In genomic region chr1:153750026-153750995, GRCh38 we compare ENCODE assay signal across 10 cellular contexts. TPM values are rescaled to one million over a fixed set of nuclear protein-coding genes. Genes with fewer than 3 reads are reported as not detected.
DNase-seq lines count a peak whose midpoint lies in the region; ATAC-seq and TF ChIP-seq lines count a peak whose summit lies in the region.
"Had no signal": no experiment of that assay in that cellular context is flagged by ENCODE, and none has a peak within 500 bp of the region (broad histone marks: within the 10 kb centered on the region; RNA-seq: fewer than 3 reads in every experiment).

No MANE protein-coding gene starts in this region.

- no peak overlapping the region for H3K4me2 ChIP-seq in GM23248 (ENCODE audit: unreplicated experiment)

- peaks cover 27% of the 10 kb centered on the region for H3K36me3 Mint-ChIP-seq in natural killer cell treated with Interleukin-12 subunit alpha and Interleukin-12 subunit beta and Interleukin-15 and Interleukin-18, amount 100 ng/mL, for 72 hours

- H3K27me3 ChIP-seq in GM23248 (replicated peaks; ENCODE audit: insufficient read depth): no peaks in the 10 kb centered on the region
- H3K27me3 ChIP-seq in ascending aorta: no peaks in the 10 kb centered on the region
- H3K27me3 ChIP-seq in iPS-15b (ENCODE audit: control insufficient read depth, insufficient read depth, low read length): no peaks in the 10 kb centered on the region
- H3K27me3 ChIP-seq in skeletal muscle tissue (ENCODE audit: control insufficient read depth in 3 of 3, insufficient read depth in 3 of 3, low read length in 3 of 3): no peaks in the 10 kb centered on the region

- peak overlapping the region in 1 of 2 donors; percentile 31 for H3K27ac Mint-ChIP-seq in natural killer cell treated with Interleukin-12 subunit alpha and Interleukin-12 subunit beta and Interleukin-15 and Interleukin-18, amount 100 ng/mL, for 72 hours
- H3K27ac Mint-ChIP-seq: nephron progenitor cell had no signal

- peaks cover 40% of the 10 kb centered on the region for H3F3A ChIP-seq in GM23248 (ENCODE audit: insufficient read depth)

- in situ Hi-C loops in GM23248 (cut with MboI): no loop called here

- H3K9me3 ChIP-seq in GM23248 (ENCODE audit: low read depth): no peaks in the 10 kb centered on the region
- no peaks in the 10 kb centered on the region for H3K9me3 ChIP-seq in ascending aorta
- H3K9me3 ChIP-seq in iPS-15b (ENCODE audit: control insufficient read depth, insufficient read depth, low read length): no peaks in the 10 kb centered on the region
- H3K9me3 ChIP-seq in skeletal muscle tissue (ENCODE audit: control insufficient read depth in 3 of 3, low read length in 3 of 3): no peaks in the 10 kb centered on the region

- H3K4me3 ChIP-seq in GM23248 (no peak overlapping the region), ascending aorta (no peak overlapping the region), iPS-15b (ENCODE audit: low read depth, low read length) (no peak overlapping the region), skeletal muscle tissue (ENCODE audit: low read length in 3 of 3) (no peak overlapping the region)

- ATAC-seq in HG03039 (IDR thresholded peaks at IDR 0.05; ENCODE audit: unreplicated experiment) (no peak), GM19467 (IDR thresholded peaks at IDR 0.05; ENCODE audit: unreplicated experiment) (no peak)
- ATAC-seq in natural killer cell treated with Interleukin-12 subunit alpha and Interleukin-12 subunit beta and Interleukin-15 and Interleukin-18, amount 100 ng/mL, for 72 hours: no peak

- H4K20me1 ChIP-seq in GM23248 (ENCODE audit: insufficient read depth): no peaks in the 10 kb centered on the region

- H3K27me3 Mint-ChIP-seq in natural killer cell treated with Interleukin-12 subunit alpha and Interleukin-12 subunit beta and Interleukin-15 and Interleukin-18, amount 100 ng/mL, for 72 hours: no peaks in the 10 kb centered on the region
- H3K27me3 Mint-ChIP-seq: CD8-positive, alpha-beta memory T cell had no signal

- H3K9me2 ChIP-seq in GM23248 (ENCODE audit: insufficient read depth): no peaks in the 10 kb centered on the region

- H3K27ac ChIP-seq in GM23248 (peak overlapping the region; percentile 8; the same call in 1 of the 2 replicates), ascending aorta (peak overlapping the region; percentile 91 to 94), skeletal muscle tissue (ENCODE audit: low read depth, low read length) (peak overlapping the region; percentile 22)

- H3K4me1 ChIP-seq in GM23248 (ENCODE audit: insufficient read depth) (peaks cover 23% of the 10 kb centered on the region), ascending aorta (peaks cover 41 to 65% of the 10 kb centered on the region in 2 donors), iPS-15b (ENCODE audit: control insufficient read depth, insufficient read depth, low read length) (peaks cover 4% of the 10 kb centered on the region), skeletal muscle tissue (ENCODE audit: control insufficient read depth in 3 of 3, insufficient read depth in 3 of 3, low read length in 3 of 3) (peaks cover 26 to 40% (median 30%) of the 10 kb centered on the region in 3 donors)

- H3K36me3 ChIP-seq in GM23248 (ENCODE audit: low read depth): peaks cover 43% of the 10 kb centered on the region
- peaks cover 16 to 36% of the 10 kb centered on the region in 2 donors for H3K36me3 ChIP-seq in ascending aorta
- peaks cover 30% of the 10 kb centered on the region for H3K36me3 ChIP-seq in iPS-15b (ENCODE audit: control insufficient read depth, insufficient read depth, low read length)
- peaks cover 37 to 67% (median 56%) of the 10 kb centered on the region in 3 donors for H3K36me3 ChIP-seq in skeletal muscle tissue (ENCODE audit: control insufficient read depth in 3 of 3, insufficient read depth in 3 of 3, low read length in 3 of 3)

- no peak for TF ChIP-seq CTCF in ascending aorta (IDR thresholded peaks at IDR 0.05)

- no peak overlapping the region for H3K4me3 Mint-ChIP-seq in natural killer cell treated with Interleukin-12 subunit alpha and Interleukin-12 subunit beta and Interleukin-15 and Interleukin-18, amount 100 ng/mL, for 72 hours
- H3K4me3 Mint-ChIP-seq: CD8-positive, alpha-beta memory T cell; nephron progenitor cell had no signal

- no peaks in the 10 kb centered on the region for H3K9me3 Mint-ChIP-seq in natural killer cell treated with Interleukin-12 subunit alpha and Interleukin-12 subunit beta and Interleukin-15 and Interleukin-18, amount 100 ng/mL, for 72 hours
- H3K9me3 Mint-ChIP-seq: CD8-positive, alpha-beta memory T cell; nephron progenitor cell had no signal

- peaks cover 0 to 8% of the 10 kb centered on the region in 2 donors for H3K4me1 Mint-ChIP-seq in natural killer cell treated with Interleukin-12 subunit alpha and Interleukin-12 subunit beta and Interleukin-15 and Interleukin-18, amount 100 ng/mL, for 72 hours (ENCODE audit: low read depth in 2 of 2)

- H3K9ac ChIP-seq in GM23248: peak overlapping the region; percentile 7; the same call in 1 of the 2 replicates
- H3K9ac ChIP-seq in iPS-15b (ENCODE audit: low read depth, low read length): peak overlapping the region; percentile 30
- peak overlapping the region in 1 of 3 donors; percentile 10 for H3K9ac ChIP-seq in skeletal muscle tissue (ENCODE audit: low read depth in 1 of 3, low read length in 3 of 3)

- H3K79me2 ChIP-seq in GM23248 (ENCODE audit: insufficient read depth): no peaks in the 10 kb centered on the region

- 16 to 19% methylated on average over 6 of the region's 6 CpGs for WGBS in GM23248 (ENCODE audit: low coverage in 1 of 2, low lambda C conversion rate in 2 of 2, missing lambda C conversion rate in 2 of 2), 2 experiments

- intact Hi-C loops in ascending aorta (cut with DNase I): loop anchor here (1.0 to 2.0 kb wide), 2 partner anchors 24 to 52 kb away; partner anchors contain the start of gene SLC27A3

- DNase-seq in GM23248: peak; percentile 42
- DNase-seq in ascending aorta (ENCODE audit: low spot score in 2 of 2): peak in 1 of 2 donors; percentile 90
- no peak for DNase-seq in activated CD4-positive, alpha-beta T cell treated with anti-CD3 and anti-CD28 coated beads, Interleukin-2, amount 50 U/mL, for 4 hours
- no peak for DNase-seq in natural killer cell treated with Interleukin-12 subunit alpha and Interleukin-12 subunit beta and Interleukin-15 and Interleukin-18, amount 100 ng/mL, for 72 hours (ENCODE audit: low spot score)

- H2AFZ ChIP-seq in GM23248: no peak overlapping the region

RNA-seq across cellular contexts. Expression of gene INTS3, which starts 22.5 kb away (rescaled TPM):
- total RNA-seq in GM23248 (2014; rRNA removed; shearing (Covaris generic)): 40.2 and 41.5 TPM in 2 replicates
- 17.3 and 19.9 TPM in 2 replicates for polyA plus RNA-seq in GM23248 (2016; fragmentation: Nextera tagmentation; extraction: Ambion mirVana)
- total RNA-seq in ascending aorta (55.9 TPM), skeletal muscle tissue (24.0 TPM)
- 10 to 100 TPM; 42.1 to 62.0 TPM for total RNA-seq in natural killer cell treated with Interleukin-12 subunit alpha and Interleukin-12 subunit beta and Interleukin-15 and Interleukin-18, amount 100 ng/mL, for 72 hours

RNA-seq across cellular contexts. Expression of gene SLC27A3, which starts 24.9 kb away (rescaled TPM):
- 8.8 and 11.4 TPM in 2 replicates for total RNA-seq in GM23248 (2014; rRNA removed; shearing (Covaris generic))
- 5.6 and 9.2 TPM in 2 replicates for polyA plus RNA-seq in GM23248 (2016; fragmentation: Nextera tagmentation; extraction: Ambion mirVana)
- 315 TPM for total RNA-seq in ascending aorta
- 16.7 TPM for total RNA-seq in skeletal muscle tissue
- total RNA-seq in natural killer cell treated with Interleukin-12 subunit alpha and Interleukin-12 subunit beta and Interleukin-15 and Interleukin-18, amount 100 ng/mL, for 72 hours: 10 to 100 TPM; 33.6 to 69.9 TPM

Comparison
In these comparisons a context has a peak if more than half of its experiments do, and no peak if none do; other contexts are left out.
1. H3K27ac ChIP-seq: peak in every context shown above with its lines; median percentile 92 in ascending aorta; 22 in skeletal muscle tissue; 8 in GM23248.